Comparison of ENCODE assay signal across 1 cellular context in the genomic region with DNA sequence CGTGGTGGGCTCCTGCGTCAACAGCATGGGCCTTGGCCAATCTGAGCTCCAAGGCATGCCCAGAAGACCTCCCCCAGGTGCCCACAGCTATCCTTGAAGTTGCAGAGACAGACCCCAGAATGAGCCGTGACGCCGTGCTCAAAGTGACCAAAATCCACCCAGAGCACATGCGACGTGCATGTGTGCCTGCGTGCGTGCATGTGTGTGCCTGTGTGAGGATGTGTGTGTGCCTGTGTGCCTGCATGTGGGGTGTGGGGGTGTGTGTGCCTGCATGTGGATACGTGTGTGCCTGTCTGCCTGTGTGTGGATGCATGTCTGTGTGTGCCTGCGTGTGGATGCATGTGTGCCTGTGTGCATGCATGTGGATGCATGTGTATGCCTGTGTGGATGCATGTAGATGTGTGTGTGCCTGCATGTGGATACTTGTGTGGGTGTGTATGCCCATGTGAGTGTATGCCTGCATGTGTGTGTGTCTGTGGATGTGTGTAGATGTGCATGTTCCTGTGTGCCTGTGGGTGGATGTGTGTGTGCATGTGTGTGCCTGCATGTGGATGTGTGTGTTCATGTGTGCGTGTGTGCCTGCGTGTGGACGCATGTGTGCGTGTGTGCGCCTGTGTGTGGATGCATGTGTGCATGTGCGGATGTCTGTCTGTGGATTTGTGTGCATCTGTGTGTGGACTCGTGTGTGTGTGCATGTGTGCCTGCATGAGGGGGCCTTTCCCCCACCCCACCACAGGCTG.
TF ChIP-seq lines count a peak whose summit lies in the region.

No MANE protein-coding gene starts in this region.

TF ChIP-seq in H1, 55 proteins besides CTCF, POLR2A, EP300 and RAD21:
- TF ChIP-seq, protein P1, sequence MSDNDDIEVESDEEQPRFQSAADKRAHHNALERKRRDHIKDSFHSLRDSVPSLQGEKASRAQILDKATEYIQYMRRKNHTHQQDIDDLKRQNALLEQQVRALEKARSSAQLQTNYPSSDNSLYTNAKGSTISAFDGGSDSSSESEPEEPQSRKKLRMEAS (IDR thresholded peaks at IDR 0.05), result no peak
- TF ChIP-seq NANOG (IDR thresholded peaks at IDR 0.05; ENCODE audit: insufficient read depth, low read depth, low read length, poor library complexity, severe bottlenecking) (no peak), YY1 (IDR thresholded peaks at IDR 0.05; ENCODE audit: low read depth, low read length) (no peak), PHF8 (conservative IDR thresholded peaks at IDR 0.05; ENCODE audit: low read depth, low read length) (no peak), KDM4A (IDR thresholded peaks at IDR 0.05; ENCODE audit: low read depth, low read length, severe bottlenecking) (no peak), CHD2 (IDR thresholded peaks at IDR 0.05; ENCODE audit: low read length) (no peak), RFX5 (IDR thresholded peaks at IDR 0.05; ENCODE audit: borderline replicate concordance, low read depth, low read length) (no peak), MAFK (IDR thresholded peaks at IDR 0.05; ENCODE audit: low read depth, low read length) (no peak), SUZ12 (IDR thresholded peaks at IDR 0.05; ENCODE audit: low read length) (no peak), TEAD4 (IDR thresholded peaks at IDR 0.05; ENCODE audit: low read depth, low read length) (no peak), EZH2 (IDR thresholded peaks at IDR 0.05; ENCODE audit: low read depth, low read length, severe bottlenecking) (no peak), ZNF274 (IDR thresholded peaks at IDR 0.05; ENCODE audit: borderline replicate concordance, extremely low read depth, low read length) (no peak), JUN (IDR thresholded peaks at IDR 0.05; ENCODE audit: low read depth, low read length) (no peak), CTBP2 (IDR thresholded peaks at IDR 0.05; ENCODE audit: borderline replicate concordance, insufficient read depth, insufficient read length, low read length) (no peak), FOSL1 (IDR thresholded peaks at IDR 0.05; ENCODE audit: insufficient read depth, low read depth, low read length) (no peak), TBP (IDR thresholded peaks at IDR 0.05; ENCODE audit: low read depth, low read length) (no peak), KDM1A (IDR thresholded peaks at IDR 0.05; ENCODE audit: borderline replicate concordance, low read length) (no peak)
- TF ChIP-seq, protein P2, sequence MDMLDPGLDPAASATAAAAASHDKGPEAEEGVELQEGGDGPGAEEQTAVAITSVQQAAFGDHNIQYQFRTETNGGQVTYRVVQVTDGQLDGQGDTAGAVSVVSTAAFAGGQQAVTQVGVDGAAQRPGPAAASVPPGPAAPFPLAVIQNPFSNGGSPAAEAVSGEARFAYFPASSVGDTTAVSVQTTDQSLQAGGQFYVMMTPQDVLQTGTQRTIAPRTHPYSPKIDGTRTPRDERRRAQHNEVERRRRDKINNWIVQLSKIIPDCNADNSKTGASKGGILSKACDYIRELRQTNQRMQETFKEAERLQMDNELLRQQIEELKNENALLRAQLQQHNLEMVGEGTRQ (IDR thresholded peaks at IDR 0.05; ENCODE audit: low read length), result no peak
- TF ChIP-seq, protein P3, sequence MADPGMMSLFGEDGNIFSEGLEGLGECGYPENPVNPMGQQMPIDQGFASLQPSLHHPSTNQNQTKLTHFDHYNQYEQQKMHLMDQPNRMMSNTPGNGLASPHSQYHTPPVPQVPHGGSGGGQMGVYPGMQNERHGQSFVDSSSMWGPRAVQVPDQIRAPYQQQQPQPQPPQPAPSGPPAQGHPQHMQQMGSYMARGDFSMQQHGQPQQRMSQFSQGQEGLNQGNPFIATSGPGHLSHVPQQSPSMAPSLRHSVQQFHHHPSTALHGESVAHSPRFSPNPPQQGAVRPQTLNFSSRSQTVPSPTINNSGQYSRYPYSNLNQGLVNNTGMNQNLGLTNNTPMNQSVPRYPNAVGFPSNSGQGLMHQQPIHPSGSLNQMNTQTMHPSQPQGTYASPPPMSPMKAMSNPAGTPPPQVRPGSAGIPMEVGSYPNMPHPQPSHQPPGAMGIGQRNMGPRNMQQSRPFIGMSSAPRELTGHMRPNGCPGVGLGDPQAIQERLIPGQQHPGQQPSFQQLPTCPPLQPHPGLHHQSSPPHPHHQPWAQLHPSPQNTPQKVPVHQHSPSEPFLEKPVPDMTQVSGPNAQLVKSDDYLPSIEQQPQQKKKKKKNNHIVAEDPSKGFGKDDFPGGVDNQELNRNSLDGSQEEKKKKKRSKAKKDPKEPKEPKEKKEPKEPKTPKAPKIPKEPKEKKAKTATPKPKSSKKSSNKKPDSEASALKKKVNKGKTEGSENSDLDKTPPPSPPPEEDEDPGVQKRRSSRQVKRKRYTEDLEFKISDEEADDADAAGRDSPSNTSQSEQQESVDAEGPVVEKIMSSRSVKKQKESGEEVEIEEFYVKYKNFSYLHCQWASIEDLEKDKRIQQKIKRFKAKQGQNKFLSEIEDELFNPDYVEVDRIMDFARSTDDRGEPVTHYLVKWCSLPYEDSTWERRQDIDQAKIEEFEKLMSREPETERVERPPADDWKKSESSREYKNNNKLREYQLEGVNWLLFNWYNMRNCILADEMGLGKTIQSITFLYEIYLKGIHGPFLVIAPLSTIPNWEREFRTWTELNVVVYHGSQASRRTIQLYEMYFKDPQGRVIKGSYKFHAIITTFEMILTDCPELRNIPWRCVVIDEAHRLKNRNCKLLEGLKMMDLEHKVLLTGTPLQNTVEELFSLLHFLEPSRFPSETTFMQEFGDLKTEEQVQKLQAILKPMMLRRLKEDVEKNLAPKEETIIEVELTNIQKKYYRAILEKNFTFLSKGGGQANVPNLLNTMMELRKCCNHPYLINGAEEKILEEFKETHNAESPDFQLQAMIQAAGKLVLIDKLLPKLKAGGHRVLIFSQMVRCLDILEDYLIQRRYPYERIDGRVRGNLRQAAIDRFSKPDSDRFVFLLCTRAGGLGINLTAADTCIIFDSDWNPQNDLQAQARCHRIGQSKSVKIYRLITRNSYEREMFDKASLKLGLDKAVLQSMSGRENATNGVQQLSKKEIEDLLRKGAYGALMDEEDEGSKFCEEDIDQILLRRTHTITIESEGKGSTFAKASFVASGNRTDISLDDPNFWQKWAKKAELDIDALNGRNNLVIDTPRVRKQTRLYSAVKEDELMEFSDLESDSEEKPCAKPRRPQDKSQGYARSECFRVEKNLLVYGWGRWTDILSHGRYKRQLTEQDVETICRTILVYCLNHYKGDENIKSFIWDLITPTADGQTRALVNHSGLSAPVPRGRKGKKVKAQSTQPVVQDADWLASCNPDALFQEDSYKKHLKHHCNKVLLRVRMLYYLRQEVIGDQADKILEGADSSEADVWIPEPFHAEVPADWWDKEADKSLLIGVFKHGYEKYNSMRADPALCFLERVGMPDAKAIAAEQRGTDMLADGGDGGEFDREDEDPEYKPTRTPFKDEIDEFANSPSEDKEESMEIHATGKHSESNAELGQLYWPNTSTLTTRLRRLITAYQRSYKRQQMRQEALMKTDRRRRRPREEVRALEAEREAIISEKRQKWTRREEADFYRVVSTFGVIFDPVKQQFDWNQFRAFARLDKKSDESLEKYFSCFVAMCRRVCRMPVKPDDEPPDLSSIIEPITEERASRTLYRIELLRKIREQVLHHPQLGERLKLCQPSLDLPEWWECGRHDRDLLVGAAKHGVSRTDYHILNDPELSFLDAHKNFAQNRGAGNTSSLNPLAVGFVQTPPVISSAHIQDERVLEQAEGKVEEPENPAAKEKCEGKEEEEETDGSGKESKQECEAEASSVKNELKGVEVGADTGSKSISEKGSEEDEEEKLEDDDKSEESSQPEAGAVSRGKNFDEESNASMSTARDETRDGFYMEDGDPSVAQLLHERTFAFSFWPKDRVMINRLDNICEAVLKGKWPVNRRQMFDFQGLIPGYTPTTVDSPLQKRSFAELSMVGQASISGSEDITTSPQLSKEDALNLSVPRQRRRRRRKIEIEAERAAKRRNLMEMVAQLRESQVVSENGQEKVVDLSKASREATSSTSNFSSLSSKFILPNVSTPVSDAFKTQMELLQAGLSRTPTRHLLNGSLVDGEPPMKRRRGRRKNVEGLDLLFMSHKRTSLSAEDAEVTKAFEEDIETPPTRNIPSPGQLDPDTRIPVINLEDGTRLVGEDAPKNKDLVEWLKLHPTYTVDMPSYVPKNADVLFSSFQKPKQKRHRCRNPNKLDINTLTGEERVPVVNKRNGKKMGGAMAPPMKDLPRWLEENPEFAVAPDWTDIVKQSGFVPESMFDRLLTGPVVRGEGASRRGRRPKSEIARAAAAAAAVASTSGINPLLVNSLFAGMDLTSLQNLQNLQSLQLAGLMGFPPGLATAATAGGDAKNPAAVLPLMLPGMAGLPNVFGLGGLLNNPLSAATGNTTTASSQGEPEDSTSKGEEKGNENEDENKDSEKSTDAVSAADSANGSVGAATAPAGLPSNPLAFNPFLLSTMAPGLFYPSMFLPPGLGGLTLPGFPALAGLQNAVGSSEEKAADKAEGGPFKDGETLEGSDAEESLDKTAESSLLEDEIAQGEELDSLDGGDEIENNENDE (IDR thresholded peaks at IDR 0.05; ENCODE audit: insufficient replicate concordance, low read length), result no peak
